ENCODE assay signal across 8 cellular contexts in genomic region chr13:27171244-27171829, GRCh38. TPM values are rescaled to one million over a fixed set of nuclear protein-coding genes. Genes with fewer than 3 reads are reported as not detected.
DNase-seq lines count a peak whose midpoint lies in the region; ATAC-seq and TF ChIP-seq lines count a peak whose summit lies in the region.

Gene USP12 (minus strand): TSS chr13:27171811. CDS start chr13:27171639, 172 bp downstream.

- WGBS in psoas muscle, 3 donors: 0 to 1% (median 1%) methylated on average over 13 to 82 of the region's 88 CpGs

- in situ Hi-C loops in HAP-1 (cut with MboI; ENCODE audit: low sequenced_read_pairs): no loop called here

- H3K4me1 ChIP-seq in HAP-1: peaks cover 22% of the 10 kb centered on the region
- H3K4me1 ChIP-seq in psoas muscle: peaks cover 37% of the 10 kb centered on the region

- no peaks in the 10 kb centered on the region for H3K36me3 ChIP-seq in HAP-1 (replicated peaks)
- no peaks in the 10 kb centered on the region for H3K36me3 ChIP-seq in psoas muscle (ENCODE audit: insufficient read depth in 1 of 2, low read depth in 1 of 2)

- H3K27ac ChIP-seq in psoas muscle: peak within 1 kb of the TSS; percentile 90

- peak; percentile 22 for DNase-seq in DMS79 treated with DMSO at 0.1 percent for 48 hours (lab: John Stamatoyannopoulos, UW)
- DNase-seq in DMS79 (lab: John Stamatoyannopoulos, UW): no peak
- peak in 1 of 2 experiments; percentile 55 for DNase-seq in HAP-1 (ENCODE audit: low spot score in 2 of 2)
- peak; percentile 44 for DNase-seq in NCI-H2171 treated with DMSO at 0.1 percent for 48 hours (lab: John Stamatoyannopoulos, UW)
- DNase-seq in activated gamma-delta T cell treated with anti-CD3 and anti-CD28 coated beads, Interleukin-2, amount 50 U/mL, for 16 hours (ENCODE audit: low read depth): peak; percentile 3
- no peak for DNase-seq in Right ventricle myocardium superior
- no peak for DNase-seq in psoas muscle
- DNase-seq in HuH-7 (ENCODE audit: low spot score): no peak

- H3K27me3 ChIP-seq in HAP-1 (ENCODE audit: low read depth) (no peaks in the 10 kb centered on the region), psoas muscle (ENCODE audit: insufficient read depth in 3 of 3, low read length in 2 of 3) (no peaks in the 10 kb centered on the region)

- peak; percentile 4 for TF ChIP-seq CTCF in psoas muscle (IDR thresholded peaks at IDR 0.05)

- intact Hi-C loops in Right ventricle myocardium superior (cut with DNase I): no loop called here
- intact Hi-C loops in psoas muscle (cut with DNase I): loop anchor here (1.0 to 10.0 kb wide), 4 partner anchors 80 to 187 kb away; partner anchors contain the start of gene RPL21 (in 2 of the 2)

- H3K4me3 ChIP-seq in HAP-1 (peak within 1 kb of the TSS; percentile 75), psoas muscle (peak within 1 kb of the TSS; percentile 86)

- H3K9me3 ChIP-seq in HAP-1 (no peaks in the 10 kb centered on the region), psoas muscle (no peaks in the 10 kb centered on the region)

- ATAC-seq in Right ventricle myocardium superior (ENCODE audit: poor library complexity) (peak; percentile 1), psoas muscle (peak; percentile 13 to 31 (median 22))

RNA-seq across cellular contexts. Expression of gene USP12, which starts in this region (rescaled TPM):
- total RNA-seq in Right ventricle myocardium superior: 17.2 TPM
- total RNA-seq in psoas muscle: 10 to 100 TPM; 15.9 to 24.0 (median 20.1) TPM
- polyA plus RNA-seq in psoas muscle: 10 to 100 TPM; 13.1 to 31.7 (median 25.3) TPM

Comparison
In these comparisons a context has a peak if more than half of its experiments do, and no peak if none do; other contexts are left out.
1. DNase-seq: peak in DMS79 treated with DMSO at 0.1 percent for 48 hours (single experiment), NCI-H2171 treated with DMSO at 0.1 percent for 48 hours (single experiment) and activated gamma-delta T cell treated with anti-CD3 and anti-CD28 coated beads, Interleukin-2, amount 50 U/mL, for 16 hours (single experiment); none in DMS79 (single experiment), Right ventricle myocardium superior (single experiment), psoas muscle (0 of 2) and HuH-7 (single experiment).